24 cellular contexts compared by ENCODE assay signal in genomic region chr11:85551881-85552280, GRCh38.
DNase-seq lines count a peak whose midpoint lies in the region; ATAC-seq, FAIRE-seq and TF ChIP-seq lines count a peak whose summit lies in the region.
"Had no signal": no experiment of that assay in that cellular context is flagged by ENCODE, and none has a peak within 500 bp of the region (broad histone marks: within the 10 kb centered on the region; RNA-seq: fewer than 3 reads in every experiment).

No MANE protein-coding gene starts in this region.

- in situ Hi-C loops in SK-MEL-5 (cut with HindIII; ENCODE audit: low pct_unique_long_range_greater_than_20kb, low sequenced_read_pairs): no loop called here

- no peak overlapping the region for H2BK120ac ChIP-seq in H1 (replicated peaks; ENCODE audit: low read depth, low read length)

- no peak overlapping the region for H3K4me2 ChIP-seq in H1 (ENCODE audit: insufficient read depth in 1 of 2, low read depth in 2 of 2, low read length in 2 of 2)
- H3K4me2 ChIP-seq: BLaER1 had no signal

- H3K18ac ChIP-seq in H1 (ENCODE audit: extremely low read depth, low read length): no peak overlapping the region

- FAIRE-seq in H1 (lab: Jason Lieb, UNC): no peak
- FAIRE-seq: D721Med, GM12878, GM19239 had no signal

- H2AK5ac ChIP-seq in H1 (ENCODE audit: low read depth, low read length): no peak overlapping the region

- ATAC-seq in GM19452 (IDR thresholded peaks at IDR 0.05; ENCODE audit: unreplicated experiment) (no peak), HG03280 (IDR thresholded peaks at IDR 0.05; ENCODE audit: unreplicated experiment) (no peak)
- ATAC-seq: CD8-positive, alpha-beta T cell; GM12878 had no signal

- CTCF ChIA-PET in H1 (lab: Charles Lee; ENCODE audit: partially characterized antibody): no interaction called here

- H2BK5ac ChIP-seq in H1 (ENCODE audit: low read depth, low read length): no peak overlapping the region

- peak overlapping the region; percentile 41 for H3K4me3 Mint-ChIP-seq in neural crest cell
- H3K4me3 Mint-ChIP-seq: B cell; CD4-positive, CD25-positive, alpha-beta regulatory T cell; CD8-positive, alpha-beta T cell; HFFc6 had no signal

- H3K27ac Mint-ChIP-seq in neural crest cell (ENCODE audit: unreplicated experiment): peak overlapping the region; percentile 1
- H3K27ac Mint-ChIP-seq: B cell; CD4-positive, CD25-positive, alpha-beta regulatory T cell; CD8-positive, alpha-beta T cell; HFFc6 had no signal

- POLR2A ChIA-PET in H1 (lab: Charles Lee; ENCODE audit: partially characterized antibody): no interaction called here

- no peak overlapping the region for H3K23ac ChIP-seq in H1 (ENCODE audit: insufficient read length)

- H3K4me1 Mint-ChIP-seq in neural crest cell: peaks cover 35% of the 10 kb centered on the region
- H3K4me1 Mint-ChIP-seq: B cell; CD4-positive, CD25-positive, alpha-beta regulatory T cell had no signal

- no peak overlapping the region for H3K4me3 ChIP-seq in H1 (ENCODE audit: extremely low read depth in 1 of 4, insufficient read depth in 2 of 4, low read depth in 3 of 4, low read length in 4 of 4)
- H3K4me3 ChIP-seq: BLaER1, GM12878, HAP-1 had no signal

- 67% methylated on average over 1 of the region's 1 CpG; no CpG with 5 or more reads in 1 of the 2 experiments for WGBS in H1 (ENCODE audit: extremely low coverage in 1 of 2, insufficient coverage in 1 of 2, insufficient read length in 1 of 2, insufficient replicate concordance in 2 of 2, low coverage in 1 of 2, low lambda C conversion rate in 2 of 2, missing lambda C conversion rate in 1 of 2), 2 experiments

- H3K36me3 ChIP-seq in H1 (ENCODE audit: control insufficient read depth in 2 of 4, insufficient read depth in 4 of 4, low read length in 3 of 4): 0 out of 8 replicates have a peak, but pooled peaks cover 0 to 2% (median 0%) of the 10 kb centered on the region in 4 experiments
- H3K36me3 ChIP-seq: BLaER1, HAP-1 had no signal

- H3K27ac ChIP-seq in H1 (ENCODE audit: low read depth, low read length): no peak overlapping the region
- H3K27ac ChIP-seq: 22Rv1, BLaER1, C4-2B had no signal

- no peaks in the 10 kb centered on the region for H3K79me2 ChIP-seq in H1 (ENCODE audit: control insufficient read depth in 1 of 2, insufficient read depth in 2 of 2, low read length in 2 of 2)

- H2BK15ac ChIP-seq in H1 (ENCODE audit: low read length): no peak overlapping the region

- no peak overlapping the region for H2BK20ac ChIP-seq in H1 (ENCODE audit: low read length)

- no peak overlapping the region for H3K56ac ChIP-seq in H1 (replicated peaks; ENCODE audit: insufficient read length, low read depth, low read length)

- no peak overlapping the region for H4K91ac ChIP-seq in H1 (replicated peaks; ENCODE audit: insufficient read length, low read length)

- DNase-seq in COLO829 (ENCODE audit: low spot score): peak; percentile 43
- peak; percentile 79 for DNase-seq in SK-MEL-5 (ENCODE audit: low read depth, low spot score)
- DNase-seq in H1 (ENCODE audit: low read depth in 1 of 2, low spot score in 2 of 2): no peak
- no peak for DNase-seq in neural crest cell (ENCODE audit: low read depth, low spot score)
- DNase-seq in effector CD8-positive, alpha-beta T cell (lab: John Stamatoyannopoulos, UW): no peak
- no peak for DNase-seq in NCI-H128 (lab: John Stamatoyannopoulos, UW; ENCODE audit: unreplicated experiment)
- DNase-seq: CD4-positive, CD25-positive, alpha-beta regulatory T cell; CD8-positive, alpha-beta T cell; DMS 273 treated with DMSO at 0.1 percent for 48 hours; DMS79; EL; GDM1; GOT3; HFFc6 had no signal

- TF ChIP-seq RAD21 in H1 (IDR thresholded peaks at IDR 0.05 in 1 of 2, conservative IDR thresholded peaks at IDR 0.05 in 1 of 2; ENCODE audit: low read depth in 2 of 2, low read length in 2 of 2): no peak

- H3K27me3 Mint-ChIP-seq in neural crest cell (ENCODE audit: low read depth): no peaks in the 10 kb centered on the region
- H3K27me3 Mint-ChIP-seq: CD4-positive, CD25-positive, alpha-beta regulatory T cell had no signal

- no peak overlapping the region for H2BK12ac ChIP-seq in H1 (ENCODE audit: low read depth, low read length)

- peaks cover 10% of the 10 kb centered on the region for H3K9me3 Mint-ChIP-seq in neural crest cell
- H3K9me3 Mint-ChIP-seq: HFFc6 had no signal

- H3K14ac ChIP-seq in H1 (ENCODE audit: insufficient read length): no peak overlapping the region

- H3K4me1 ChIP-seq in H1 (replicated peaks in 1 of 4; ENCODE audit: control insufficient read depth in 3 of 4, insufficient read depth in 4 of 4, low read length in 3 of 4): no peaks in the 10 kb centered on the region; a peak in 1 of 7 replicates
- H3K4me1 ChIP-seq: BLaER1 had no signal

- no peak for TF ChIP-seq EP300 in H1 (IDR thresholded peaks at IDR 0.05; ENCODE audit: borderline replicate concordance in 1 of 2, low read depth in 2 of 2, low read length in 2 of 2)

- no peaks in the 10 kb centered on the region for H4K20me1 ChIP-seq in H1 (replicated peaks in 1 of 2; ENCODE audit: control insufficient read depth in 1 of 2, insufficient read depth in 2 of 2, low read length in 2 of 2)
- H4K20me1 ChIP-seq: BLaER1 had no signal

- H4K5ac ChIP-seq in H1 (ENCODE audit: insufficient read length, low read depth, low read length): no peak overlapping the region

- no peaks in the 10 kb centered on the region for H3K27me3 ChIP-seq in H1 (replicated peaks in 1 of 4; ENCODE audit: control insufficient read depth in 3 of 4, extremely low read depth in 1 of 4, insufficient read depth in 3 of 4, low read length in 3 of 4)
- H3K27me3 ChIP-seq: BLaER1 had no signal

- TF ChIP-seq CTCF in H1 (IDR thresholded peaks at IDR 0.05; ENCODE audit: control extremely low read depth in 1 of 3, insufficient read depth in 1 of 3, low read depth in 1 of 3, low read length in 3 of 3): no peak
- no peak for TF ChIP-seq CTCF in neural crest cell (conservative IDR thresholded peaks at IDR 0.05)

- H3K4ac ChIP-seq in H1 (replicated peaks; ENCODE audit: insufficient read length, low read depth, low read length): no peak overlapping the region

- peaks cover 7% of the 10 kb centered on the region for H3K36me3 Mint-ChIP-seq in neural crest cell (ENCODE audit: low read depth)
- H3K36me3 Mint-ChIP-seq: CD4-positive, CD25-positive, alpha-beta regulatory T cell; CD8-positive, alpha-beta T cell had no signal

- no peak overlapping the region for H4K8ac ChIP-seq in H1 (ENCODE audit: extremely low read depth, insufficient read depth, low read length)

- no peak for TF ChIP-seq POLR2A in H1 (IDR thresholded peaks at IDR 0.05; ENCODE audit: control extremely low read depth in 1 of 2, low read depth in 2 of 2, low read length in 2 of 2)

- H3K23me2 ChIP-seq in H1 (ENCODE audit: low read depth, low read length): no peaks in the 10 kb centered on the region

- 0 out of 2 replicates have a peak overlapping the region, but pooled peaks have one; percentile 11 for H2AFZ ChIP-seq in H1 (ENCODE audit: low read length)

- H3K9me3 ChIP-seq in H1 (ENCODE audit: insufficient read depth in 2 of 2, low read depth in 1 of 2, low read length in 1 of 2): peaks cover 11 to 14% of the 10 kb centered on the region in 2 experiments
- H3K9me3 ChIP-seq: BLaER1 had no signal

- H3K79me1 ChIP-seq in H1 (ENCODE audit: low read depth, low read length): no peaks in the 10 kb centered on the region

- H3K9ac ChIP-seq in H1 (replicated peaks in 1 of 4; ENCODE audit: extremely low read depth in 1 of 4, low read depth in 3 of 4, low read length in 3 of 4): no peak overlapping the region
- H3K9ac ChIP-seq: BLaER1 had no signal

TF ChIP-seq in H1, 55 proteins besides CTCF, POLR2A, EP300 and RAD21:
- TF ChIP-seq GABPA (IDR thresholded peaks at IDR 0.05; ENCODE audit: borderline replicate concordance, insufficient read depth, low read length): no peak

Comparison
In these comparisons a context has a peak if more than half of its experiments do, and no peak if none do; other contexts are left out.
1. DNase-seq: peak in COLO829 (single experiment) and SK-MEL-5 (single experiment); none in H1 (0 of 2), neural crest cell (single experiment), effector CD8-positive, alpha-beta T cell (single experiment) and NCI-H128 (single experiment).